In the genomic region with DNA sequence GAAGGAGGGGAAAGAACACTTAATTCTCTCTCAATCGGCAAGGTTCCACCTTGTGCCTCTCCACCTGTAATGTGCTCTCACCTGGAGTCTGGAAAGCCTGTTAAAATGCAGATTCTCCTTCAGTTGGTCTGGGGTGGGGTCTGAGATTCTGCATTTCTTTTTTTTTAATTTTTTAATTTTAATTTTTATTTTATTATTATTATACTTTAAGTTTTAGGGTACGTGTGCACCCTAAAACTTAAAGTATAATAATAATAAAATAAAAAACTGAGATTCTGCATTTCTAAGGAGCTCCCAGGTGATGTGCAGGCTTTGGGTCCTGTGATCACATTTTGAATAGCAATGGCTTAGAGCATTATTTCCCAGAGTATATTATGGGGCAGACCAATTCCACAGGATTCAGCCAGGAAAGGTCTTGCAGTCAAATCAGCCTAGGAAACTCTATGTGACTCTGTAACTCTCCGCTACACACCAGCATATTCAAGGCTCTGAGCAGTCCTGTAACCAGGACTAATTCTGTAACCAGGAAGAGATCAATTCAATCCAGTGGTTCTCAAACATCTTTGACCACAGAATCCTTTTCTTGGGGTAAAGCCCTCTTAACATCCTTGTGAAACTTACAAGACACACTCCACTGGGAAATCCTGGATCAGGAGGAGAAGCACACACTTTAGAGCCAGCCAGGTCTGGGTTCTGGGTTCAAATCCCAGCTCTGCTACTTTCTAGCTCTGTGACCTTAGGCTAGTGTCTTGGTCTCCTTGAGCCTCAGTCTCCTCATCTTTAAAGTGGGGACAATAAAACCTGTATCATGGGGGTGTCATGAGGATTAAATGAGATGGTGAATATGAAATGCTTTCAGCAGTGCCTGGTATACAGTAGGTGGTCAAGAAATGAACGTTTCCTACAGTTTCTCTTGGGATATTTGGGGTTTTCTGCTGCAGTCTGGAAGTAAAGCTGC, we compare ENCODE assay signal across 25 cellular contexts.
"Had no signal": no experiment of that assay in that cellular context is flagged by ENCODE, and none has a peak within 500 bp of the region (broad histone marks: within the 10 kb centered on the region; RNA-seq: fewer than 3 reads in every experiment).

No MANE protein-coding gene starts in this region.

- H3K27ac ChIP-seq: left lung, lower lobe of right lung, parathyroid adenoma, sigmoid colon, spleen, tibial nerve, uterus had no signal

- ATAC-seq: left colon; left lung; lower lobe of right lung; naive thymus-derived CD8-positive, alpha-beta T cell; right cardiac atrium; stimulated activated effector memory CD8-positive, alpha-beta T cell treated with anti-CD3 and anti-CD28 coated beads, Interleukin-12 subunit alpha, Interleukin-12 subunit beta, amount 100 ng/mL, for 72 hours; stimulated activated naive CD8-positive, alpha-beta T cell treated with anti-CD3 and anti-CD28 coated beads, Interleukin-15, amount 100 ng/mL, for 72 hours had no signal

- H3K9ac ChIP-seq: parathyroid adenoma had no signal

- H3K36me3 Mint-ChIP-seq: stimulated activated effector memory CD8-positive, alpha-beta T cell treated with anti-CD3 and anti-CD28 coated beads, Interleukin-12 subunit alpha, Interleukin-12 subunit beta, amount 100 ng/mL, for 72 hours; type B pancreatic cell had no signal

- FAIRE-seq: kidney, small intestine had no signal

- H3K9me3 Mint-ChIP-seq: nephron; neural crest cell; stimulated activated effector memory CD8-positive, alpha-beta T cell treated with anti-CD3 and anti-CD28 coated beads, Interleukin-12 subunit alpha, Interleukin-12 subunit beta, amount 100 ng/mL, for 72 hours; type B pancreatic cell had no signal

- DNase-seq: hippocampal formation; left colon; left lung; lower lobe of right lung; mammary epithelial cell; mesenchymal stem cell; retina; right cardiac atrium; sigmoid colon; stimulated activated CD4-positive, alpha-beta T cell treated with anti-CD3 and anti-CD28 coated beads, Interleukin-4, amount 100 ng/mL, for 24 hours; stimulated activated naive CD4-positive, alpha-beta T cell treated with Interleukin-2 at 50 U/mL for 16 hours; stimulated activated naive CD8-positive, alpha-beta T cell treated with anti-CD3 and anti-CD28 coated beads, Interleukin-15, amount 100 ng/mL, for 72 hours; substantia nigra; uterus had no signal

- H3K79me2 ChIP-seq: parathyroid adenoma had no signal

- H3K36me3 ChIP-seq: left lung, lower lobe of right lung, sigmoid colon, spleen, uterus had no signal

- H2AFZ ChIP-seq: parathyroid adenoma had no signal

- H3K27ac Mint-ChIP-seq: naive thymus-derived CD8-positive, alpha-beta T cell; nephron; progenitor cell of endocrine pancreas; stimulated activated effector memory CD8-positive, alpha-beta T cell treated with anti-CD3 and anti-CD28 coated beads, Interleukin-12 subunit alpha, Interleukin-12 subunit beta, amount 100 ng/mL, for 72 hours; stimulated activated naive CD8-positive, alpha-beta T cell treated with anti-CD3 and anti-CD28 coated beads, Interleukin-15, amount 100 ng/mL, for 72 hours; type B pancreatic cell had no signal

- H3K27me3 Mint-ChIP-seq: stimulated activated naive CD8-positive, alpha-beta T cell treated with anti-CD3 and anti-CD28 coated beads, Interleukin-15, amount 100 ng/mL, for 72 hours had no signal

- H3K4me3 Mint-ChIP-seq: naive thymus-derived CD8-positive, alpha-beta T cell; nephron; neural crest cell; stimulated activated effector memory CD8-positive, alpha-beta T cell treated with anti-CD3 and anti-CD28 coated beads, Interleukin-12 subunit alpha, Interleukin-12 subunit beta, amount 100 ng/mL, for 72 hours; stimulated activated naive CD8-positive, alpha-beta T cell treated with anti-CD3 and anti-CD28 coated beads, Interleukin-15, amount 100 ng/mL, for 72 hours; type B pancreatic cell had no signal

- H3K4me1 ChIP-seq: left lung, lower lobe of right lung, parathyroid adenoma, sigmoid colon, spleen, tibial nerve, uterus had no signal

- H3K4me1 Mint-ChIP-seq: nephron, neural crest cell had no signal

- H3K27me3 ChIP-seq: sigmoid colon, tibial nerve, uterus had no signal

- H3K4me3 ChIP-seq: left lung, lower lobe of right lung, sigmoid colon, spleen, tibial nerve, uterus had no signal
